Comparison of ENCODE assay signal across 8 cellular contexts in genomic region chr19:18340990-18341868, GRCh38.
DNase-seq lines count a peak whose midpoint lies in the region; ATAC-seq and TF ChIP-seq lines count a peak whose summit lies in the region.

No MANE protein-coding gene starts in this region.

- no peaks in the 10 kb centered on the region for H3K27me3 ChIP-seq in ACC112 (ENCODE audit: insufficient read depth, low read length)

- no peak for TF ChIP-seq POLR2A in NB4 (IDR thresholded peaks at IDR 0.05; ENCODE audit: extremely low read depth, insufficient read length)

- H3K27ac ChIP-seq in ACC112 (ENCODE audit: low read depth, low read length) = no peak overlapping the region

- peak; percentile 87 for DNase-seq in NB4 (ENCODE audit: low read depth)
- DNase-seq in activated CD4-positive, alpha-beta T cell treated with anti-CD3 and anti-CD28 coated beads, Interleukin-2, amount 50 U/mL, for 48 hours = peak; percentile 71 to 78
- DNase-seq in effector CD4-positive, alpha-beta T cell = peak; percentile 43
- peak; percentile 15 for DNase-seq in midbrain (lab: John Stamatoyannopoulos, UW)
- peak; percentile 64 for DNase-seq in stimulated activated CD8-positive, alpha-beta memory T cell treated with anti-CD3 and anti-CD28 coated beads, Interleukin-4, amount 100 ng/mL, for 24 hours (ENCODE audit: low read depth)
- no peak for DNase-seq in OCI-M2 (lab: John Stamatoyannopoulos, UW; ENCODE audit: unreplicated experiment)

- TF ChIP-seq CTCF in NB4 (IDR thresholded peaks at IDR 0.05; ENCODE audit: low read depth, low read length) = no peak

- H2AFZ ChIP-seq in ACC112 (ENCODE audit: low read length, unreplicated experiment) = peak overlapping the region; percentile 60

- no peaks in the 10 kb centered on the region for H3K79me2 ChIP-seq in ACC112 (ENCODE audit: control insufficient read depth, insufficient read depth, low read length, unreplicated experiment)

- H3K36me3 ChIP-seq in ACC112 (ENCODE audit: insufficient read depth, low read length) = no peaks in the 10 kb centered on the region

- ATAC-seq in GM19035 (IDR thresholded peaks at IDR 0.05; ENCODE audit: unreplicated experiment) = peak; percentile 38

- H3K4me3 ChIP-seq in ACC112 (ENCODE audit: low read depth, low read length) (peak overlapping the region; percentile 90), NB4 (ENCODE audit: low read depth, low read length) (peak overlapping the region; percentile 61)

- no peaks in the 10 kb centered on the region for H3K4me1 ChIP-seq in ACC112 (ENCODE audit: control insufficient read depth, insufficient read depth, low read length, unreplicated experiment)
